ENCODE assay signal across 19 cellular contexts in the genomic region with DNA sequence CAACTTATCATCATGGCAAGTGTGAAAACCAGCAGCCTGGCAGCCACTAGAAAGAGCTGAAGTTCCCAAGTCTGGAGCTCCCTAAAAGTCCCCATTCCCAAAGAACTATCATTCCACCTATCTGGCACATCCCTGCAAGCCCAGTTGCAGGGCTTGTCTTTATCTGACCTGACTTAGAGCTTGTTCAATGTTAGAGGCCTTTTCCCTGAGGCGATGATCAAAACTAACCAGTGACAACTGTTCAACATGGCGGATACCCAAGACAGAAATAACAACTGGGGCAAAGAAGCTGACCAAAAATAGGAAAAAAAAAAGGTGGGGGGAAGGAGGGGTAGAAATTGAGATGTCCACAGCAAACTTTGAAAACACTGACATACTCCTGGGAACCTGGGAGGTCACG. TPM values are rescaled to one million over a fixed set of nuclear protein-coding genes. Genes with fewer than 3 reads are reported as not detected.
DNase-seq lines count a peak whose midpoint lies in the region; ATAC-seq and TF ChIP-seq lines count a peak whose summit lies in the region.
"Had no signal": no experiment of that assay in that cellular context is flagged by ENCODE, and none has a peak within 500 bp of the region (broad histone marks: within the 10 kb centered on the region; RNA-seq: fewer than 3 reads in every experiment).

No MANE protein-coding gene starts in this region.

- H3K9me3 ChIP-seq in breast epithelium = no peaks in the 10 kb centered on the region
- H3K9me3 ChIP-seq in IMR-90 (ENCODE audit: control insufficient read depth, insufficient read depth, low read length) = no peaks in the 10 kb centered on the region
- no peaks in the 10 kb centered on the region for H3K9me3 ChIP-seq in skeletal muscle tissue (ENCODE audit: control insufficient read depth in 3 of 3, low read length in 3 of 3)
- H3K9me3 ChIP-seq: Caco-2, MG63 had no signal

- no peak for ATAC-seq in IMR-90 (ENCODE audit: low read depth)
- ATAC-seq in foreskin keratinocyte = no peak
- ATAC-seq in activated naive CD8-positive, alpha-beta T cell treated with anti-CD3 and anti-CD28 coated beads, Interleukin-2, amount 50 U/mL, for 24 hours = no peak
- ATAC-seq: PC-3 had no signal

- TF ChIP-seq POLR2A in breast epithelium (IDR thresholded peaks at IDR 0.05) (no peak), IMR-90 (IDR thresholded peaks at IDR 0.05; ENCODE audit: low read depth, low read length) (no peak)

- DNase-seq in MCF 10A (ENCODE audit: unreplicated experiment) (no peak), breast epithelium (ENCODE audit: low spot score in 2 of 2) (no peak), IMR-90 (no peak), foreskin keratinocyte (no peak), head of caudate nucleus (no peak), GOT3 (lab: John Stamatoyannopoulos, UW) (no peak)
- DNase-seq in activated naive CD8-positive, alpha-beta T cell treated with anti-CD3 and anti-CD28 coated beads, Interleukin-2, amount 50 U/mL, for 24 hours = no peak
- DNase-seq: Caco-2, DMS53, MG63, NCI-H1092 treated with DMSO at 0.1 percent for 48 hours, NCI-H1694 treated with DMSO at 0.1 percent for 48 hours, NCI-H2171, NCI-H446 treated with DMSO at 0.1 percent for 48 hours, NCI-H748 treated with DMSO at 0.1 percent for 48 hours, PC-3 had no signal

- no peak overlapping the region for H4K8ac ChIP-seq in IMR-90 (ENCODE audit: low read depth in 2 of 2, low read length in 2 of 2)

- H3K27ac ChIP-seq in breast epithelium (no peak overlapping the region), IMR-90 (ENCODE audit: insufficient read depth, low read length) (no peak overlapping the region), foreskin keratinocyte (peak overlapping the region; percentile 88), skeletal muscle tissue (ENCODE audit: low read depth, low read length) (peak overlapping the region; percentile 79)
- H3K27ac ChIP-seq: C4-2B, KMS-11 had no signal

- H3K4me1 Mint-ChIP-seq in MCF 10A (ENCODE audit: insufficient read depth, unreplicated experiment) = peaks cover 54% of the 10 kb centered on the region
- H3K4me1 Mint-ChIP-seq in activated naive CD8-positive, alpha-beta T cell treated with anti-CD3 and anti-CD28 coated beads, Interleukin-2, amount 50 U/mL, for 24 hours = peaks cover 19% of the 10 kb centered on the region

- no peak overlapping the region for H2BK15ac ChIP-seq in IMR-90 (ENCODE audit: low read depth, low read length)

- no peaks in the 10 kb centered on the region for H3K27me3 Mint-ChIP-seq in MCF 10A (ENCODE audit: insufficient read depth, unreplicated experiment)
- no peaks in the 10 kb centered on the region for H3K27me3 Mint-ChIP-seq in activated naive CD8-positive, alpha-beta T cell treated with anti-CD3 and anti-CD28 coated beads, Interleukin-2, amount 50 U/mL, for 24 hours

- dilution Hi-C loops in IMR-90 (cut with HindIII; ENCODE audit: low sequenced_read_pairs, unreplicated experiment) = no loop called here

- peak overlapping the region; percentile 13; the same call in 1 of the 2 replicates for H3K18ac ChIP-seq in IMR-90 (ENCODE audit: low read depth, low read length)

- H3K4me3 Mint-ChIP-seq in MCF 10A (ENCODE audit: unreplicated experiment) = no peak overlapping the region
- no peak overlapping the region for H3K4me3 Mint-ChIP-seq in activated naive CD8-positive, alpha-beta T cell treated with anti-CD3 and anti-CD28 coated beads, Interleukin-2, amount 50 U/mL, for 24 hours

- no peaks in the 10 kb centered on the region for H3K9me3 Mint-ChIP-seq in MCF 10A (ENCODE audit: unreplicated experiment)
- H3K9me3 Mint-ChIP-seq in activated naive CD8-positive, alpha-beta T cell treated with anti-CD3 and anti-CD28 coated beads, Interleukin-2, amount 50 U/mL, for 24 hours = peaks cover 4% of the 10 kb centered on the region

- H3K79me1 ChIP-seq in IMR-90 (ENCODE audit: low read depth in 1 of 2, low read length in 2 of 2) = peaks cover 14 to 52% of the 10 kb centered on the region in 2 experiments

- peaks cover 14% of the 10 kb centered on the region; the same call in 1 of the 2 replicates for H4K20me1 ChIP-seq in IMR-90 (ENCODE audit: insufficient read depth, low read length)

- 100% methylated on average over 1 of the region's 3 CpGs; no CpG with 5 or more reads in 1 of the 2 experiments for WGBS in IMR-90 (ENCODE audit: extremely low coverage in 2 of 2, insufficient read length in 1 of 2), 2 experiments

- CTCF ChIA-PET in MCF 10A (lab: Yijun Ruan, JAX) = interaction anchor here (0.6 to 2.8 kb wide), 7 partner anchors 19 to 426 kb away, joined by 3 to 10 read pairs (median 5); no protein-coding TSS in a partner anchor
- CTCF ChIA-PET in IMR-90 (lab: Yijun Ruan, JAX) = no interaction called here

- POLR2A ChIA-PET in MCF 10A (lab: Yijun Ruan, JAX) (interaction anchor here (0.8 to 11.7 kb wide), 10 partner anchors 13 to 229 kb away, joined by 3 to 247 read pairs (median 4); a partner anchor contains a TSS), IMR-90 (lab: Charles Lee; ENCODE audit: unreplicated experiment) (no interaction called here)

- peaks cover 40% of the 10 kb centered on the region for H3K36me3 Mint-ChIP-seq in MCF 10A (ENCODE audit: insufficient read depth, unreplicated experiment)
- H3K36me3 Mint-ChIP-seq in activated naive CD8-positive, alpha-beta T cell treated with anti-CD3 and anti-CD28 coated beads, Interleukin-2, amount 50 U/mL, for 24 hours (ENCODE audit: low read depth) = peaks cover 63% of the 10 kb centered on the region

- H3K4me1 ChIP-seq in breast epithelium = no peaks in the 10 kb centered on the region
- H3K4me1 ChIP-seq in IMR-90 (ENCODE audit: control insufficient read depth, insufficient read depth, low read length) = peaks cover 13% of the 10 kb centered on the region
- peaks cover 49% of the 10 kb centered on the region for H3K4me1 ChIP-seq in foreskin keratinocyte
- H3K4me1 ChIP-seq in skeletal muscle tissue (ENCODE audit: control insufficient read depth in 3 of 3, insufficient read depth in 3 of 3, low read length in 3 of 3) = peaks cover 32 to 39% (median 38%) of the 10 kb centered on the region in 3 donors
- H3K4me1 ChIP-seq: Caco-2 had no signal

- H3K23ac ChIP-seq in IMR-90 (ENCODE audit: low read depth, low read length) = no peak overlapping the region

- no peak overlapping the region for H4K5ac ChIP-seq in IMR-90 (ENCODE audit: low read depth, low read length)

- H3K56ac ChIP-seq in IMR-90 (ENCODE audit: extremely low read depth, insufficient read depth, low read length) = no peak overlapping the region

- no peak overlapping the region for H2BK120ac ChIP-seq in IMR-90 (ENCODE audit: low read depth, low read length)

- no peak for TF ChIP-seq RAD21 in IMR-90 (IDR thresholded peaks at IDR 0.05; ENCODE audit: low read length)

- no peak overlapping the region for H3K14ac ChIP-seq in IMR-90 (replicated peaks; ENCODE audit: low read depth, low read length)

- no peaks in the 10 kb centered on the region for H3K36me3 ChIP-seq in breast epithelium
- peaks cover 2% of the 10 kb centered on the region for H3K36me3 ChIP-seq in IMR-90 (ENCODE audit: control insufficient read depth, insufficient read depth, low read length)
- H3K36me3 ChIP-seq in skeletal muscle tissue (ENCODE audit: control insufficient read depth in 3 of 3, insufficient read depth in 3 of 3, low read length in 3 of 3) = peaks cover 7 to 10% (median 7%) of the 10 kb centered on the region in 3 donors

- H3K27me3 ChIP-seq in breast epithelium (no peaks in the 10 kb centered on the region), IMR-90 (ENCODE audit: control insufficient read depth, insufficient read depth, low read length) (no peaks in the 10 kb centered on the region), foreskin keratinocyte (no peaks in the 10 kb centered on the region), skeletal muscle tissue (ENCODE audit: control insufficient read depth in 3 of 3, insufficient read depth in 3 of 3, low read length in 3 of 3) (no peaks in the 10 kb centered on the region)
- H3K27me3 ChIP-seq: MG63 had no signal

- H3K4ac ChIP-seq in IMR-90 (ENCODE audit: low read depth, low read length) = no peak overlapping the region

- H2AFZ ChIP-seq in IMR-90 (replicated peaks; ENCODE audit: low read length, poor library complexity) = no peak overlapping the region

- H3K4me2 ChIP-seq in IMR-90 (ENCODE audit: low read depth, low read length) = no peak overlapping the region
- H3K4me2 ChIP-seq: KMS-11 had no signal

- in situ Hi-C loops in IMR-90 (cut with MboI; ENCODE audit: low sequenced_read_pairs) = no loop called here

- no peak overlapping the region for H2AK9ac ChIP-seq in IMR-90 (replicated peaks; ENCODE audit: low read depth, low read length, poor library complexity)

- BruUV-seq in MCF 10A (replicated peaks; lab: Mats Ljungman, UMichigan) = no TSS peak
- no TSS peak for BruUV-seq in IMR-90 (replicated peaks; lab: Mats Ljungman, UMichigan)

- H2AK5ac ChIP-seq in IMR-90 (ENCODE audit: low read depth, low read length) = no peak overlapping the region; the same call in 1 of the 2 replicates

- no peak overlapping the region for H3K9ac ChIP-seq in IMR-90 (ENCODE audit: low read depth, low read length)
- peak overlapping the region in 1 of 3 donors; percentile 51 for H3K9ac ChIP-seq in skeletal muscle tissue (ENCODE audit: low read depth in 1 of 3, low read length in 3 of 3)
- H3K9ac ChIP-seq: KMS-11 had no signal

- H2BK5ac ChIP-seq in IMR-90 (ENCODE audit: low read depth, low read length, poor library complexity, severe bottlenecking) = no peak overlapping the region

- no peak overlapping the region for H4K91ac ChIP-seq in IMR-90 (ENCODE audit: insufficient read depth, low read depth, low read length)

- no peak overlapping the region for H3K4me3 ChIP-seq in breast epithelium
- H3K4me3 ChIP-seq in IMR-90 (ENCODE audit: insufficient read depth, low read depth, low read length) = no peak overlapping the region
- H3K4me3 ChIP-seq in skeletal muscle tissue (ENCODE audit: low read length in 3 of 3) = peak overlapping the region in 2 of 3 donors; percentile 10 to 45
- H3K4me3 ChIP-seq: MG63 had no signal

- TF ChIP-seq CTCF in MCF 10A (IDR thresholded peaks at IDR 0.05; ENCODE audit: unreplicated experiment) (no peak), breast epithelium (IDR thresholded peaks at IDR 0.05) (no peak), IMR-90 (conservative IDR thresholded peaks at IDR 0.05; ENCODE audit: low read depth, low read length) (no peak), foreskin keratinocyte (conservative IDR thresholded peaks at IDR 0.05) (no peak)

- no peak overlapping the region for H2BK20ac ChIP-seq in IMR-90 (ENCODE audit: low read depth, low read length)

- H3K27ac Mint-ChIP-seq in MCF 10A (ENCODE audit: low read depth, unreplicated experiment) = peak overlapping the region; percentile 72
- no peak overlapping the region for H3K27ac Mint-ChIP-seq in activated naive CD8-positive, alpha-beta T cell treated with anti-CD3 and anti-CD28 coated beads, Interleukin-2, amount 50 U/mL, for 24 hours

- intact Hi-C loops in MCF 10A (cut with micrococcal nuclease) = no loop called here
- intact Hi-C loops in breast epithelium (cut with DNase I; ENCODE audit: low total_unique reads) = no loop called here
- intact Hi-C loops in IMR-90 (cut with micrococcal nuclease) = loop anchor here (5.0 kb wide), 1 partner anchor 79 kb away; no protein-coding TSS in a partner anchor
- intact Hi-C loops in head of caudate nucleus (cut with DNase I) = no loop called here

- H3K9me1 ChIP-seq in IMR-90 (ENCODE audit: insufficient read depth, low read length) = peaks cover 17% of the 10 kb centered on the region

RNA-seq across cellular contexts. Expression of a gene that starts 24.5 kb away (rescaled TPM):
- total RNA-seq in MCF 10A (2022) = not detected in 2 replicates
- total RNA-seq in breast epithelium = not detected
- under 0.01 TPM in 2 replicates for total RNA-seq in IMR-90 (2012; rRNA removed)
- polyA plus RNA-seq in IMR-90 (2012; rRNA removed) = not detected in 2 replicates
- polyA plus RNA-seq in IMR-90 (2012; cell fraction: cytosol; rRNA removed) = not detected in 2 replicates
- not detected in 2 replicates for polyA plus RNA-seq in IMR-90 (2012; cell fraction: nucleus; rRNA removed; ENCODE audit: low replicate concordance)
- total RNA-seq in foreskin keratinocyte = not detected in 2 replicates
- not detected in 2 replicates for polyA plus RNA-seq in foreskin keratinocyte
- not detected for total RNA-seq in skeletal muscle tissue
- total RNA-seq: Caco-2, PC-3 had no signal

Comparison
In these comparisons a context has a peak if more than half of its experiments do, and no peak if none do; other contexts are left out.
1. H3K27ac ChIP-seq: peak in foreskin keratinocyte (single experiment) and skeletal muscle tissue (single experiment); none in breast epithelium (0 of 2) and IMR-90 (single experiment).
2. H3K4me3 ChIP-seq: peak in skeletal muscle tissue (2 of 3); none in breast epithelium (0 of 3) and IMR-90 (single experiment).